In genomic region chr16:9098377-9099090, GRCh38 we compare ENCODE assay signal across 9 cellular contexts. TPM values are rescaled to one million over a fixed set of nuclear protein-coding genes. Genes with fewer than 3 reads are reported as not detected.
DNase-seq lines count a peak whose midpoint lies in the region; ATAC-seq and TF ChIP-seq lines count a peak whose summit lies in the region.
"Had no signal": no experiment of that assay in that cellular context is flagged by ENCODE, and none has a peak within 500 bp of the region (broad histone marks: within the 10 kb centered on the region; RNA-seq: fewer than 3 reads in every experiment).

No MANE protein-coding gene starts in this region.

- peaks cover 43% of the 10 kb centered on the region for H3K36me3 ChIP-seq in GM23248 (ENCODE audit: low read depth)
- H3K36me3 ChIP-seq in SU-DHL-6 (ENCODE audit: low read length): peaks cover 56% of the 10 kb centered on the region
- peaks cover 6 to 25% (median 7%) of the 10 kb centered on the region in 4 donors for H3K36me3 ChIP-seq in sigmoid colon

- peak overlapping the region; percentile 69 to 76 for H3K4me3 Mint-ChIP-seq in effector memory CD8-positive, alpha-beta T cell

- intact Hi-C loops in sigmoid colon (cut with DNase I): loop anchor here (10.0 kb wide), 2 partner anchors 304 to 1646 kb away; partner anchors contain the start of genes NUBP1, PMM2 and TMEM186

- peaks cover 96% of the 10 kb centered on the region for H3K36me3 Mint-ChIP-seq in effector memory CD8-positive, alpha-beta T cell (ENCODE audit: insufficient read depth)

- H3K9ac ChIP-seq in GM23248: no peak overlapping the region; the same call in 1 of the 2 replicates
- no peak overlapping the region for H3K9ac ChIP-seq in SU-DHL-6 (ENCODE audit: low read length)

- H3K4me1 ChIP-seq in GM23248 (ENCODE audit: insufficient read depth): peaks cover 93% of the 10 kb centered on the region
- peaks cover 0 to 100% (median 94%) of the 10 kb centered on the region in 4 donors for H3K4me1 ChIP-seq in sigmoid colon

- in situ Hi-C loops in GM23248 (cut with MboI): no loop called here

- TF ChIP-seq POLR2A in sigmoid colon (IDR thresholded peaks at IDR 0.05): no peak

- no peaks in the 10 kb centered on the region for H3K27me3 Mint-ChIP-seq in effector memory CD8-positive, alpha-beta T cell

- 51 to 61% methylated on average over 4 of the region's 4 CpGs for WGBS in GM23248 (ENCODE audit: low coverage in 1 of 2, low lambda C conversion rate in 2 of 2, missing lambda C conversion rate in 2 of 2), 2 experiments
- 19 to 39% methylated on average over 4 of the region's 4 CpGs for WGBS in sigmoid colon, 2 donors

- no peak overlapping the region for H3K4me3 ChIP-seq in GM23248
- no peak overlapping the region for H3K4me3 ChIP-seq in SU-DHL-6 (ENCODE audit: insufficient read depth, low read length, poor library complexity, severe bottlenecking)
- no peak overlapping the region for H3K4me3 ChIP-seq in sigmoid colon

- H3K9me2 ChIP-seq in GM23248 (ENCODE audit: insufficient read depth) (no peaks in the 10 kb centered on the region), SU-DHL-6 (replicated peaks; ENCODE audit: insufficient read depth, low read length) (no peaks in the 10 kb centered on the region)

- peaks cover 80% of the 10 kb centered on the region for H3F3A ChIP-seq in GM23248 (ENCODE audit: insufficient read depth)
- peaks cover 4% of the 10 kb centered on the region; the same call in 1 of the 2 replicates for H3F3A ChIP-seq in SU-DHL-6 (ENCODE audit: insufficient read depth)

- H3K9me3 Mint-ChIP-seq in effector memory CD8-positive, alpha-beta T cell: no peaks in the 10 kb centered on the region

- DNase-seq in GM23248 (no peak), sigmoid colon (no peak), DMS79 (lab: John Stamatoyannopoulos, UW) (no peak), NCI-H226 (no peak)
- DNase-seq in effector memory CD8-positive, alpha-beta T cell: no peak
- DNase-seq in stimulated activated CD4-positive, alpha-beta T cell treated with anti-CD3 and anti-CD28 coated beads, Interleukin-12 subunit alpha, Interleukin-12 subunit beta, amount 100 ng/mL, for 4 hours: no peak
- DNase-seq: KG1 had no signal

- no peak for TF ChIP-seq EP300 in sigmoid colon (IDR thresholded peaks at IDR 0.05)

- no peaks in the 10 kb centered on the region for H3K27me3 ChIP-seq in GM23248 (replicated peaks; ENCODE audit: insufficient read depth)
- no peaks in the 10 kb centered on the region for H3K27me3 ChIP-seq in SU-DHL-6 (ENCODE audit: low read length)
- H3K27me3 ChIP-seq in sigmoid colon: no peaks in the 10 kb centered on the region

- peaks cover 85% of the 10 kb centered on the region for H4K20me1 ChIP-seq in GM23248 (ENCODE audit: insufficient read depth)
- H4K20me1 ChIP-seq in SU-DHL-6 (ENCODE audit: low read depth, low read length): peaks cover 60% of the 10 kb centered on the region

- no peak overlapping the region for H2AFZ ChIP-seq in GM23248
- no peak overlapping the region for H2AFZ ChIP-seq in SU-DHL-6 (ENCODE audit: low read depth, low read length, severe bottlenecking)

- H3K4me2 ChIP-seq in GM23248 (ENCODE audit: unreplicated experiment) (peak overlapping the region; percentile 45), SU-DHL-6 (ENCODE audit: low read depth, low read length, poor library complexity, severe bottlenecking) (peak overlapping the region; percentile 9)

- ATAC-seq in effector memory CD8-positive, alpha-beta T cell (replicated peaks): no peak
- ATAC-seq in GM21717 (IDR thresholded peaks at IDR 0.05; ENCODE audit: unreplicated experiment): no peak

- H3K9me3 ChIP-seq in GM23248 (ENCODE audit: low read depth) (no peaks in the 10 kb centered on the region), SU-DHL-6 (ENCODE audit: insufficient read depth, low read length) (no peaks in the 10 kb centered on the region), sigmoid colon (no peaks in the 10 kb centered on the region)

- TF ChIP-seq CTCF in SU-DHL-6 (IDR thresholded peaks at IDR 0.05; ENCODE audit: insufficient read depth, low read length, poor library complexity, severe bottlenecking): no peak
- TF ChIP-seq CTCF in sigmoid colon (IDR thresholded peaks at IDR 0.05): no peak

- H3K4me1 Mint-ChIP-seq in effector memory CD8-positive, alpha-beta T cell (ENCODE audit: low read depth in 2 of 2): peaks cover 71 to 87% of the 10 kb centered on the region in 2 donors

- peaks cover 100% of the 10 kb centered on the region for H3K79me2 ChIP-seq in GM23248 (ENCODE audit: insufficient read depth)
- H3K79me2 ChIP-seq in SU-DHL-6 (ENCODE audit: insufficient read depth, low read length): peaks cover 100% of the 10 kb centered on the region

- H3K27ac Mint-ChIP-seq in effector memory CD8-positive, alpha-beta T cell: peak overlapping the region; percentile 71 to 80

- H3K27ac ChIP-seq in GM23248: peak overlapping the region; percentile 84
- no peak overlapping the region for H3K27ac ChIP-seq in SU-DHL-6 (ENCODE audit: low read depth, low read length)
- peak overlapping the region in 3 of 4 donors; percentile 7 to 34 (median 32) for H3K27ac ChIP-seq in sigmoid colon

RNA-seq across cellular contexts. Expression of gene HAPSTR1, which starts 7.1 kb away (rescaled TPM):
- 79.2 and 85.5 TPM in 2 replicates for total RNA-seq in GM23248 (2014; rRNA removed; shearing (Covaris generic))
- polyA plus RNA-seq in GM23248 (2016; fragmentation: Nextera tagmentation; extraction: Ambion mirVana) (11.7 and 12.0 TPM in 2 replicates), sigmoid colon (10 to 100 TPM; 12.6 to 23.1 (median 19.7) TPM)
- 10 to 100 TPM; 43.8 to 47.6 (median 46.2) TPM for total RNA-seq in sigmoid colon
